In genomic region chrX:68440940-68441339, GRCh38 we compare ENCODE assay signal across 9 cellular contexts. TPM values are rescaled to one million over a fixed set of nuclear protein-coding genes. Genes with fewer than 3 reads are reported as not detected.
DNase-seq lines count a peak whose midpoint lies in the region; ATAC-seq and TF ChIP-seq lines count a peak whose summit lies in the region.
"Had no signal": no experiment of that assay in that cellular context is flagged by ENCODE, and none has a peak within 500 bp of the region (broad histone marks: within the 10 kb centered on the region; RNA-seq: fewer than 3 reads in every experiment).

No MANE protein-coding gene starts in this region.

- no peak overlapping the region for H3K4me2 ChIP-seq in fibroblast of lung (ENCODE audit: extremely low read depth, insufficient read depth, low read length)

- no peaks in the 10 kb centered on the region for H4K20me1 ChIP-seq in fibroblast of lung (ENCODE audit: control insufficient read depth, extremely low read depth, insufficient read depth, low read length)

- ATAC-seq in activated CD4-positive, CD25-positive, alpha-beta regulatory T cell treated with anti-CD3 and anti-CD28 coated beads, Interleukin-2, amount 50 U/mL, for 24 hours: no peak
- ATAC-seq in HG02610 (IDR thresholded peaks at IDR 0.05; ENCODE audit: unreplicated experiment): no peak

- H3K79me2 ChIP-seq in fibroblast of lung (ENCODE audit: control insufficient read depth, insufficient read depth, low read length): no peaks in the 10 kb centered on the region

- TF ChIP-seq CTCF in fibroblast of lung (conservative IDR thresholded peaks at IDR 0.05 in 1 of 2, IDR thresholded peaks at IDR 0.05 in 1 of 2; ENCODE audit: low read depth in 1 of 2, low read length in 2 of 2): no peak

- H3K9ac ChIP-seq in fibroblast of lung (ENCODE audit: insufficient read depth, low read length): no peak overlapping the region

- no peak overlapping the region for H3K4me3 ChIP-seq in fibroblast of lung (replicated peaks in 1 of 4; ENCODE audit: control extremely low read depth in 1 of 4, insufficient read depth in 1 of 4, low read depth in 3 of 4, low read length in 4 of 4)

- H2AFZ ChIP-seq in fibroblast of lung (ENCODE audit: low read length): no peak overlapping the region

- H3K9me3 ChIP-seq in fibroblast of lung (ENCODE audit: control insufficient read depth, insufficient read depth, low read depth, low read length): no peaks in the 10 kb centered on the region

- DNase-seq in DMS153 treated with DMSO at 0.1 percent for 48 hours (lab: John Stamatoyannopoulos, UW; ENCODE audit: unreplicated experiment) (peak; percentile 3), NCI-H446 treated with DMSO at 0.1 percent for 48 hours (lab: John Stamatoyannopoulos, UW) (peak; percentile 56), fibroblast of lung (ENCODE audit: low read depth in 2 of 2) (peak; percentile 63 to 81), putamen (ENCODE audit: low spot score) (peak; percentile 28), NCI-H510A (lab: John Stamatoyannopoulos, UW) (no peak)
- DNase-seq in activated effector memory CD4-positive, alpha-beta T cell treated with Interleukin-2 at 50 U/mL for 16 hours: no peak

- H3K4me1 ChIP-seq in fibroblast of lung (ENCODE audit: control insufficient read depth, extremely low read depth, insufficient read depth, low read length): no peaks in the 10 kb centered on the region

- no peak overlapping the region for H3K27ac ChIP-seq in fibroblast of lung (ENCODE audit: insufficient read depth, low read length)
- H3K27ac ChIP-seq: epithelial cell of prostate had no signal

- H3K27me3 ChIP-seq in fibroblast of lung (ENCODE audit: control insufficient read depth, insufficient read depth, low read length): no peaks in the 10 kb centered on the region

- H3K36me3 ChIP-seq in fibroblast of lung (ENCODE audit: control insufficient read depth, insufficient read depth, low read length): no peaks in the 10 kb centered on the region

RNA-seq across cellular contexts. Expression of gene OPHN1, which starts 7.6 kb away (rescaled TPM):
- total RNA-seq in fibroblast of lung: 8.3 and 8.5 TPM in 2 replicates
- 2.9 and 3.9 TPM in 2 replicates for polyA plus RNA-seq in fibroblast of lung
- polyA plus RNA-seq in fibroblast of lung (2012): 1.8 and 2.2 TPM in 2 replicates
- polyA minus RNA-seq in fibroblast of lung (ENCODE audit: low replicate concordance): 1.9 and 7.4 TPM in 2 replicates

RNA-seq across cellular contexts. Expression of gene YIPF6, which starts 57.9 kb away (rescaled TPM):
- total RNA-seq in fibroblast of lung: 21.1 and 28.7 TPM in 2 replicates
- 12.4 and 25.8 TPM in 2 replicates for polyA plus RNA-seq in fibroblast of lung
- polyA plus RNA-seq in fibroblast of lung (2012): 11.1 and 18.4 TPM in 2 replicates
- 4.0 and 5.0 TPM in 2 replicates for polyA minus RNA-seq in fibroblast of lung (ENCODE audit: low replicate concordance)

Comparison
In these comparisons a context has a peak if more than half of its experiments do, and no peak if none do; other contexts are left out.
1. DNase-seq: peak in DMS153 treated with DMSO at 0.1 percent for 48 hours (single experiment), NCI-H446 treated with DMSO at 0.1 percent for 48 hours (single experiment), fibroblast of lung (2 of 2) and putamen (single experiment); none in activated effector memory CD4-positive, alpha-beta T cell treated with Interleukin-2 at 50 U/mL for 16 hours (single experiment) and NCI-H510A (single experiment).